ENCODE assay signal across 20 cellular contexts in the genomic region with DNA sequence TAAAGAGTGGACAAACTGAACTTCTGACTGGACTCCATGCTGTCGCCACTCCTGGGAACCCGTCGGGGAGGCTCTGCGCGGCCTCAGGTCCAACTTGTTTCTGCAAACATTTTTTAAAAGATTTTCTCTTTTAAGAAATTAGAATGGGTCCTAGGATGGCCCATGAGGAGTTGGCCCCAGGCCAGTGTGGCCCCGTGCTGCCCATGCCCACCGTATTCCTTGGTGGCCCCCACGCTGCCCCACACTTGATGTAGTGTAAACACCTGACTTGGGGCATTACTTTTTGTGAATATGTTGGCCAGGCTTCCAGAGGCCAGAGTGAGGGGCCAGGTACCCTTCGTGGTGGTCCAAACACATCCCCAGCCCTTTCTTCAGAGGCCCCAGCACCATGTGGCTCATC. TPM values are rescaled to one million over a fixed set of nuclear protein-coding genes. Genes with fewer than 3 reads are reported as not detected.
DNase-seq lines count a peak whose midpoint lies in the region; ATAC-seq, FAIRE-seq and TF ChIP-seq lines count a peak whose summit lies in the region.
"Had no signal": no experiment of that assay in that cellular context is flagged by ENCODE, and none has a peak within 500 bp of the region (broad histone marks: within the 10 kb centered on the region; RNA-seq: fewer than 3 reads in every experiment).

No MANE protein-coding gene starts in this region.

- no peaks in the 10 kb centered on the region for H3K27me3 Mint-ChIP-seq in activated naive CD8-positive, alpha-beta T cell treated with anti-CD3 and anti-CD28 coated beads for 36 hours
- H3K27me3 Mint-ChIP-seq: IgD-negative memory B cell had no signal

- CTCF ChIA-PET in H1 (lab: Charles Lee; ENCODE audit: partially characterized antibody): interaction anchor here (0.9 kb wide), 1 partner anchor 31 kb away, joined by 3 read pairs; no protein-coding TSS in a partner anchor

- H3K9me3 ChIP-seq in right cardiac atrium (ENCODE audit: control insufficient read depth, low read length): no peaks in the 10 kb centered on the region
- no peaks in the 10 kb centered on the region; a peak in 1 of 4 replicates for H3K9me3 ChIP-seq in H1 (ENCODE audit: insufficient read depth in 2 of 2, low read depth in 1 of 2, low read length in 1 of 2)
- H3K9me3 ChIP-seq: BE2C had no signal

- H2AFZ ChIP-seq in H1 (ENCODE audit: low read length): no peak overlapping the region

- 87% methylated on average over 9 of the region's 9 CpGs for WGBS in right cardiac atrium
- WGBS in H1 (ENCODE audit: extremely low coverage in 1 of 2, insufficient coverage in 1 of 2, insufficient read length in 1 of 2, insufficient replicate concordance in 2 of 2, low coverage in 1 of 2, low lambda C conversion rate in 2 of 2, missing lambda C conversion rate in 1 of 2), 2 experiments: 88% methylated on average over 9 of the region's 9 CpGs; no CpG with 5 or more reads in 1 of the 2 experiments

- no peak overlapping the region for H3K23ac ChIP-seq in H1 (ENCODE audit: insufficient read length)

- H3K27ac Mint-ChIP-seq in activated naive CD8-positive, alpha-beta T cell treated with anti-CD3 and anti-CD28 coated beads for 36 hours: no peak overlapping the region
- H3K27ac Mint-ChIP-seq: CD8-positive, alpha-beta T cell; IgD-negative memory B cell had no signal

- no peak overlapping the region for H3K27ac ChIP-seq in right cardiac atrium (ENCODE audit: low read length)
- no peak overlapping the region for H3K27ac ChIP-seq in H1 (ENCODE audit: low read depth, low read length)
- H3K27ac ChIP-seq in substantia nigra (ENCODE audit: low read depth, low read length, poor library complexity, severe bottlenecking): no peak overlapping the region
- H3K27ac ChIP-seq: C4-2B had no signal

- H3K4me2 ChIP-seq in H1 (ENCODE audit: insufficient read depth in 1 of 2, low read depth in 2 of 2, low read length in 2 of 2): no peak overlapping the region

- intact Hi-C loops in cardiac septum (cut with DNase I) (no loop called here), right cardiac atrium (cut with DNase I) (no loop called here)

- POLR2A ChIA-PET in H1 (lab: Charles Lee; ENCODE audit: partially characterized antibody): interaction anchor here (1.0 kb wide), 1 partner anchor 45 kb away, joined by 3 read pairs; no protein-coding TSS in a partner anchor

- no peak for TF ChIP-seq CTCF in H1 (IDR thresholded peaks at IDR 0.05; ENCODE audit: control extremely low read depth in 1 of 3, insufficient read depth in 1 of 3, low read depth in 1 of 3, low read length in 3 of 3)

- no peak overlapping the region for H3K14ac ChIP-seq in H1 (ENCODE audit: insufficient read length)

- H3K4me1 ChIP-seq in right cardiac atrium (ENCODE audit: control insufficient read depth, insufficient read depth, low read length): no peaks in the 10 kb centered on the region
- peaks cover 0 to 6% (median under 1%) of the 10 kb centered on the region in 4 experiments; a peak in 4 of 7 replicates for H3K4me1 ChIP-seq in H1 (replicated peaks in 1 of 4; ENCODE audit: control insufficient read depth in 3 of 4, insufficient read depth in 4 of 4, low read length in 3 of 4)
- H3K4me1 ChIP-seq: BE2C had no signal

- no peak for TF ChIP-seq RAD21 in H1 (IDR thresholded peaks at IDR 0.05 in 1 of 2, conservative IDR thresholded peaks at IDR 0.05 in 1 of 2; ENCODE audit: low read depth in 2 of 2, low read length in 2 of 2)

- no peaks in the 10 kb centered on the region for H3K79me2 ChIP-seq in H1 (ENCODE audit: control insufficient read depth in 1 of 2, insufficient read depth in 2 of 2, low read length in 2 of 2)

- TF ChIP-seq POLR2A in H1 (IDR thresholded peaks at IDR 0.05; ENCODE audit: control extremely low read depth in 1 of 2, low read depth in 2 of 2, low read length in 2 of 2): no peak

- no peak overlapping the region for H3K9ac ChIP-seq in H1 (replicated peaks in 1 of 4; ENCODE audit: extremely low read depth in 1 of 4, low read depth in 3 of 4, low read length in 3 of 4)

- no peaks in the 10 kb centered on the region for H3K9me3 Mint-ChIP-seq in activated naive CD8-positive, alpha-beta T cell treated with anti-CD3 and anti-CD28 coated beads for 36 hours
- H3K9me3 Mint-ChIP-seq: CD8-positive, alpha-beta T cell; IgD-negative memory B cell had no signal

- H3K4ac ChIP-seq in H1 (replicated peaks; ENCODE audit: insufficient read length, low read depth, low read length): no peak overlapping the region

- TF ChIP-seq EP300 in H1 (IDR thresholded peaks at IDR 0.05; ENCODE audit: borderline replicate concordance in 1 of 2, low read depth in 2 of 2, low read length in 2 of 2): no peak

- H2BK12ac ChIP-seq in H1 (ENCODE audit: low read depth, low read length): no peak overlapping the region

- peak overlapping the region; percentile 68; the same call in 1 of the 2 replicates for H4K8ac ChIP-seq in H1 (ENCODE audit: extremely low read depth, insufficient read depth, low read length)

- ATAC-seq in right cardiac atrium (no peak), HG03025 (IDR thresholded peaks at IDR 0.05; ENCODE audit: low FRiP score, unreplicated experiment) (no peak)
- ATAC-seq: CD8-positive, alpha-beta T cell; HCT116 had no signal

- no peak overlapping the region for H2BK120ac ChIP-seq in H1 (replicated peaks; ENCODE audit: low read depth, low read length)

- no peak overlapping the region for H4K5ac ChIP-seq in H1 (ENCODE audit: insufficient read length, low read depth, low read length)

- no peak overlapping the region for H2BK15ac ChIP-seq in H1 (ENCODE audit: low read length)

- no peak overlapping the region for H2BK20ac ChIP-seq in H1 (ENCODE audit: low read length)

- peak; percentile 69 for DNase-seq in cardiac septum (ENCODE audit: low spot score)
- no peak for DNase-seq in right cardiac atrium
- DNase-seq in H1 (ENCODE audit: low read depth in 1 of 2, low spot score in 2 of 2): no peak
- DNase-seq in mesenteric fat pad (ENCODE audit: low spot score): peak; percentile 80
- DNase-seq in urothelium cell line (ENCODE audit: low spot score): no peak
- no peak for DNase-seq in activated naive CD8-positive, alpha-beta T cell treated with anti-CD3 and anti-CD28 coated beads for 36 hours
- DNase-seq in substantia nigra (lab: John Stamatoyannopoulos, UW): no peak
- DNase-seq: BE2C; CD8-positive, alpha-beta T cell; COR-L47; DMS153; DMS79 treated with DMSO at 0.1 percent for 48 hours; EL had no signal

- no peak overlapping the region for H3K56ac ChIP-seq in H1 (replicated peaks; ENCODE audit: insufficient read length, low read depth, low read length)

- H3K27me3 ChIP-seq in right cardiac atrium (ENCODE audit: control insufficient read depth, insufficient read depth) (no peaks in the 10 kb centered on the region), H1 (replicated peaks in 1 of 4; ENCODE audit: control insufficient read depth in 3 of 4, extremely low read depth in 1 of 4, insufficient read depth in 3 of 4, low read length in 3 of 4) (no peaks in the 10 kb centered on the region)
- H3K27me3 ChIP-seq: BE2C had no signal

- H3K36me3 ChIP-seq in H1 (ENCODE audit: control insufficient read depth in 2 of 4, insufficient read depth in 4 of 4, low read length in 3 of 4): peaks cover 0 to 30% (median 2%) of the 10 kb centered on the region in 4 experiments; a peak in 3 of 8 replicates

- peaks cover 19% of the 10 kb centered on the region for H3K36me3 Mint-ChIP-seq in activated naive CD8-positive, alpha-beta T cell treated with anti-CD3 and anti-CD28 coated beads for 36 hours

- H4K20me1 ChIP-seq in H1 (replicated peaks in 1 of 2; ENCODE audit: control insufficient read depth in 1 of 2, insufficient read depth in 2 of 2, low read length in 2 of 2): peaks cover 0 to 2% of the 10 kb centered on the region in 2 experiments

- H3K4me3 ChIP-seq in right cardiac atrium (ENCODE audit: low read length) (no peak overlapping the region), H1 (ENCODE audit: extremely low read depth in 1 of 4, insufficient read depth in 2 of 4, low read depth in 3 of 4, low read length in 4 of 4) (no peak overlapping the region)

- no peak overlapping the region for H2BK5ac ChIP-seq in H1 (ENCODE audit: low read depth, low read length)

- no peak overlapping the region for H2AK5ac ChIP-seq in H1 (ENCODE audit: low read depth, low read length)

- no peaks in the 10 kb centered on the region for H3K23me2 ChIP-seq in H1 (ENCODE audit: low read depth, low read length)

- no peaks in the 10 kb centered on the region for H3K79me1 ChIP-seq in H1 (ENCODE audit: low read depth, low read length)

- no peak overlapping the region for H3K18ac ChIP-seq in H1 (ENCODE audit: extremely low read depth, low read length)

- H3K4me1 Mint-ChIP-seq in activated naive CD8-positive, alpha-beta T cell treated with anti-CD3 and anti-CD28 coated beads for 36 hours: peaks cover 15% of the 10 kb centered on the region

- H4K91ac ChIP-seq in H1 (replicated peaks; ENCODE audit: insufficient read length, low read length): no peak overlapping the region

- FAIRE-seq in H1 (lab: Jason Lieb, UNC): no peak
- peak; percentile 74 for FAIRE-seq in urothelium cell line (lab: Jason Lieb, UNC)
- FAIRE-seq: D721Med, G401.6, GM12892 had no signal

- no peak overlapping the region for H3K4me3 Mint-ChIP-seq in activated naive CD8-positive, alpha-beta T cell treated with anti-CD3 and anti-CD28 coated beads for 36 hours
- H3K4me3 Mint-ChIP-seq: CD8-positive, alpha-beta T cell had no signal

RNA-seq across cellular contexts. Expression of gene ZNF316, which starts 19.3 kb away (rescaled TPM):
- 21.2 TPM for total RNA-seq in cardiac septum
- 10 to 100 TPM; 14.8 to 20.7 (median 17.3) TPM for total RNA-seq in right cardiac atrium
- polyA plus RNA-seq in right cardiac atrium: 11.7 TPM
- total RNA-seq in H1 (2021; fragmentation: NEBNext Ultra II Directional; extraction: Animal tissue kit (Norgen Biotek cat#: 25700)): 13.7 and 15.5 TPM in 2 replicates
- 3.6 and 6.3 TPM in 2 replicates for polyA plus RNA-seq in H1 (2011; rRNA removed)
- polyA plus RNA-seq in H1 (2011; cell fraction: cytosol; rRNA removed): 5.4 TPM
- 12.3 TPM for polyA plus RNA-seq in H1 (2011; cell fraction: nucleus; rRNA removed)
- 7.2 to 11.4 TPM (median 10.5 TPM) in 4 replicates for polyA plus RNA-seq in H1 (2012, experiment 1 of 2)
- polyA plus RNA-seq in H1 (2012, experiment 2 of 2): 4.4 TPM
- polyA plus RNA-seq in H1 (2013, experiment 1 of 2): 4.5 TPM
- 4.4 TPM for polyA plus RNA-seq in H1 (2013, experiment 2 of 2)
- polyA minus RNA-seq in H1 (2011; rRNA and poly(A)+ RNA removed): 1.4 and 3.9 TPM in 2 replicates
- polyA minus RNA-seq in H1 (2011; cell fraction: cytosol; rRNA and poly(A)+ RNA removed): 5.4 TPM
- 4.3 TPM for polyA minus RNA-seq in H1 (2011; cell fraction: nucleus; rRNA and poly(A)+ RNA removed)
- total RNA-seq in mesenteric fat pad: 27.7 TPM
- total RNA-seq in activated naive CD8-positive, alpha-beta T cell treated with anti-CD3 and anti-CD28 coated beads for 36 hours: 10 to 100 TPM; 17.2 to 19.0 TPM

RNA-seq across cellular contexts. Expression of gene ZNF853, which starts 41.0 kb away (rescaled TPM):
- 14.2 TPM for total RNA-seq in cardiac septum
- 10 to 100 TPM; 12.4 to 20.6 (median 17.2) TPM for total RNA-seq in right cardiac atrium
- 8.2 TPM for polyA plus RNA-seq in right cardiac atrium
- total RNA-seq in H1 (2021; fragmentation: NEBNext Ultra II Directional; extraction: Animal tissue kit (Norgen Biotek cat#: 25700)): 5.5 and 5.7 TPM in 2 replicates
- polyA plus RNA-seq in H1 (2011; rRNA removed): 4.3 and 4.4 TPM in 2 replicates
- 5.4 TPM for polyA plus RNA-seq in H1 (2011; cell fraction: cytosol; rRNA removed)
- 6.3 TPM for polyA plus RNA-seq in H1 (2011; cell fraction: nucleus; rRNA removed)
- 2.0 to 4.2 TPM (median 3.2 TPM) in 4 replicates for polyA plus RNA-seq in H1 (2012, experiment 1 of 2)
- polyA plus RNA-seq in H1 (2012, experiment 2 of 2): 2.2 TPM
- 4.1 TPM for polyA plus RNA-seq in H1 (2013, experiment 1 of 2)
- 4.0 TPM for polyA plus RNA-seq in H1 (2013, experiment 2 of 2)
- polyA minus RNA-seq in H1 (2011; rRNA and poly(A)+ RNA removed): 9.9 and 11.6 TPM in 2 replicates
- polyA minus RNA-seq in H1 (2011; cell fraction: cytosol; rRNA and poly(A)+ RNA removed): 6.5 TPM
- polyA minus RNA-seq in H1 (2011; cell fraction: nucleus; rRNA and poly(A)+ RNA removed): 5.6 TPM
- total RNA-seq in mesenteric fat pad: 4.1 TPM
- total RNA-seq in activated naive CD8-positive, alpha-beta T cell treated with anti-CD3 and anti-CD28 coated beads for 36 hours: 1 to 10 TPM; 2.2 TPM

RNA-seq across cellular contexts. Expression of gene ZNF12, which starts 50.3 kb away (rescaled TPM):
- total RNA-seq in cardiac septum: 17.7 TPM
- total RNA-seq in right cardiac atrium: 10 to 100 TPM; 18.2 to 25.3 (median 20.9) TPM
- polyA plus RNA-seq in right cardiac atrium: 9.6 TPM
- 16.2 and 16.8 TPM in 2 replicates for total RNA-seq in H1 (2021; fragmentation: NEBNext Ultra II Directional; extraction: Animal tissue kit (Norgen Biotek cat#: 25700))
- 5.0 and 6.7 TPM in 2 replicates for polyA plus RNA-seq in H1 (2011; rRNA removed)
- 8.1 TPM for polyA plus RNA-seq in H1 (2011; cell fraction: cytosol; rRNA removed)
- 13.2 TPM for polyA plus RNA-seq in H1 (2011; cell fraction: nucleus; rRNA removed)
- 4.8 to 10.1 TPM (median 6.5 TPM) in 4 replicates for polyA plus RNA-seq in H1 (2012, experiment 1 of 2)
- polyA plus RNA-seq in H1 (2012, experiment 2 of 2): 0.54 TPM
- polyA plus RNA-seq in H1 (2013, experiment 1 of 2): 10.3 TPM
- 10.2 TPM for polyA plus RNA-seq in H1 (2013, experiment 2 of 2)
- polyA minus RNA-seq in H1 (2011; rRNA and poly(A)+ RNA removed): 12.9 and 21.0 TPM in 2 replicates
- polyA minus RNA-seq in H1 (2011; cell fraction: cytosol; rRNA and poly(A)+ RNA removed): 16.0 TPM
- polyA minus RNA-seq in H1 (2011; cell fraction: nucleus; rRNA and poly(A)+ RNA removed): 23.3 TPM
- 16.6 TPM for total RNA-seq in mesenteric fat pad
- total RNA-seq in activated naive CD8-positive, alpha-beta T cell treated with anti-CD3 and anti-CD28 coated beads for 36 hours: 10 to 100 TPM; 17.2 to 18.2 TPM

Comparison
In these comparisons a context has a peak if more than half of its experiments do, and no peak if none do; other contexts are left out.
1. DNase-seq: peak in cardiac septum (single experiment) and mesenteric fat pad (single experiment); none in right cardiac atrium (0 of 3), H1 (0 of 2), urothelium cell line (single experiment), activated naive CD8-positive, alpha-beta T cell treated with anti-CD3 and anti-CD28 coated beads for 36 hours (single experiment) and substantia nigra (0 of 49).